ENCODE assay signal across 31 cellular contexts in the genomic region with DNA sequence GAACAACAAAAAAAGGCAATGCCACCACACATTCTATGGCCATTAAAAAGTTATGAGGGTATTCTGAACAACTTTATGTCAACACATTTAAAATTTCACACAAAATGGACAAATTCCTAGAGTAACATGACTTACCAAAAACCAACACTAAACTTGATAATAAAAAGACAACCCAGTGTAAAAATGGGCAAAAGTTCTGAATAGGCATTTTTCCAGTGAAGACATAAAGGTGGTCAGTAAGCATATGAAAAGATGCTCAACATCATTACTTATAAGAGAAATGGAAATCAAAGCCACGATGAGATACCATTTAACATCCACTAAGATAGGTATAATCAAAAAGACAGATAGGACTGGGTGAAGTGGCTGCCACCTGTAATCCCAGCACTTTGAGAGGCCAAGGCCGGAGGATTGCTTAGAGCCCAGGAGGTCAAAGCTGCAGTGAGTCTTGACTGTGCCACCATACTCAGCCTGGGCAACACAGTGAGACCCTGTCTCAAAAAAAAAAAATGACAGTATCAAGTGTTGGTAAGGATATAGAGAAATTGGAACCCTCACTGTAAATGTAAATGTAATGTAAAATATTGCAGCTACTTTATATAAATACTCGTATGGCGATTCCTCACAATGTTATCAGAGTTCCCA.
"Had no signal": no experiment of that assay in that cellular context is flagged by ENCODE, and none has a peak within 500 bp of the region (broad histone marks: within the 10 kb centered on the region; RNA-seq: fewer than 3 reads in every experiment).

No MANE protein-coding gene starts in this region.

- H3K4me1 Mint-ChIP-seq: neural progenitor cell had no signal

- H3K4me1 ChIP-seq: neural progenitor cell, parathyroid adenoma, testis, tibial artery, upper lobe of right lung, uterus had no signal

- H3K4me2 ChIP-seq: neural progenitor cell, smooth muscle cell had no signal

- H3K9me3 ChIP-seq: ovary, psoas muscle, suprapubic skin, testis, transverse colon, upper lobe of right lung, uterus had no signal

- DNase-seq: natural killer cell; occipital lobe; ovary; posterior cingulate gyrus; psoas muscle; right cardiac atrium; spleen; stimulated activated CD4-positive, alpha-beta T cell treated with anti-CD3 and anti-CD28 coated beads, Interleukin-12 subunit alpha, Interleukin-12 subunit beta, amount 100 ng/mL, for 4 hours; stimulated activated CD4-positive, alpha-beta T cell treated with anti-CD3 and anti-CD28 coated beads, Interleukin-1b, Interleukin-23, amount 100 ng/mL, for 48 hours; stimulated activated CD4-positive, alpha-beta T cell treated with anti-CD3 and anti-CD28 coated beads, Interleukin-4, amount 100 ng/mL, for 1 hour; stimulated activated CD4-positive, alpha-beta T cell treated with anti-CD3 and anti-CD28 coated beads, Interleukin-4, amount 100 ng/mL, for 4 hours; stimulated activated CD8-positive, alpha-beta memory T cell treated with anti-CD3 and anti-CD28 coated beads, Interleukin-4, amount 100 ng/mL, for 48 hours; stimulated activated naive CD4-positive, alpha-beta T cell; stimulated activated naive CD8-positive, alpha-beta T cell treated with anti-CD3 and anti-CD28 coated beads, Interleukin-15, amount 100 ng/mL, for 72 hours; stimulated activated naive CD8-positive, alpha-beta T cell treated with anti-CD3 and anti-CD28 coated beads, Interleukin-15, Interleukin-2, amounts not matched to agents 100 U/mL and 50 U/mL, for 24 hours; substantia nigra; testis; tibial artery; transverse colon; upper lobe of right lung; uterus had no signal

- H3K27me3 ChIP-seq: neural progenitor cell, ovary, spleen, suprapubic skin, testis, tibial artery, transverse colon, upper lobe of right lung, uterus had no signal

- H3K36me3 ChIP-seq: neural progenitor cell, ovary, spleen, suprapubic skin, tibial artery, transverse colon, upper lobe of right lung, uterus had no signal

- H3K9ac ChIP-seq: neural progenitor cell, parathyroid adenoma had no signal

- H3K27ac ChIP-seq: neural progenitor cell, ovary, parathyroid adenoma, psoas muscle, skin epidermis, spleen, suprapubic skin, testis, tibial artery, transverse colon, upper lobe of right lung, uterus had no signal

- H3K79me2 ChIP-seq: parathyroid adenoma had no signal

- H3K27me3 Mint-ChIP-seq: progenitor cell of endocrine pancreas; stimulated activated memory B cell treated with anti-CD40 and anti-IgM and Interleukin-4, amounts not matched to agents 10 μg/mL and 1 μg/mL and 100 μg/mL, for 72 hours; stimulated activated naive CD8-positive, alpha-beta T cell treated with anti-CD3 and anti-CD28 coated beads, Interleukin-15, amount 100 ng/mL, for 72 hours; type B pancreatic cell had no signal

- H3K9me3 Mint-ChIP-seq: natural killer cell; stimulated activated memory B cell treated with anti-CD40 and anti-IgM and Interleukin-4, amounts not matched to agents 10 μg/mL and 1 μg/mL and 100 μg/mL, for 72 hours; stimulated activated naive CD8-positive, alpha-beta T cell treated with anti-CD3 and anti-CD28 coated beads, Interleukin-15, amount 100 ng/mL, for 72 hours had no signal

- H2AFZ ChIP-seq: neural progenitor cell, parathyroid adenoma had no signal

- H3K27ac Mint-ChIP-seq: natural killer cell; nephron; neural progenitor cell; progenitor cell of endocrine pancreas; stimulated activated memory B cell treated with anti-CD40 and anti-IgM and Interleukin-4, amounts not matched to agents 10 μg/mL and 1 μg/mL and 100 μg/mL, for 72 hours; stimulated activated naive CD8-positive, alpha-beta T cell treated with anti-CD3 and anti-CD28 coated beads, Interleukin-15, amount 100 ng/mL, for 72 hours; type B pancreatic cell had no signal

- ATAC-seq: natural killer cell; psoas muscle; right cardiac atrium; sciatic nerve; stimulated activated memory B cell treated with anti-CD40 and anti-IgM and Interleukin-4, amounts not matched to agents 10 μg/mL and 1 μg/mL and 100 μg/mL, for 72 hours; stimulated activated naive CD8-positive, alpha-beta T cell treated with anti-CD3 and anti-CD28 coated beads, Interleukin-15, amount 100 ng/mL, for 72 hours; stimulated activated naive CD8-positive, alpha-beta T cell treated with anti-CD3 and anti-CD28 coated beads, Interleukin-15, Interleukin-2, amounts not matched to agents 100 U/mL and 50 U/mL, for 24 hours; upper lobe of right lung had no signal

- H3K4me3 Mint-ChIP-seq: natural killer cell; nephron; neural progenitor cell; stimulated activated memory B cell treated with anti-CD40 and anti-IgM and Interleukin-4, amounts not matched to agents 10 μg/mL and 1 μg/mL and 100 μg/mL, for 72 hours; stimulated activated naive CD8-positive, alpha-beta T cell treated with anti-CD3 and anti-CD28 coated beads, Interleukin-15, amount 100 ng/mL, for 72 hours; type B pancreatic cell had no signal

- H3K36me3 Mint-ChIP-seq: natural killer cell; stimulated activated memory B cell treated with anti-CD40 and anti-IgM and Interleukin-4, amounts not matched to agents 10 μg/mL and 1 μg/mL and 100 μg/mL, for 72 hours had no signal

- H3K4me3 ChIP-seq: neural progenitor cell, ovary, psoas muscle, skin epidermis, smooth muscle cell, spleen, suprapubic skin, testis, tibial artery, transverse colon, upper lobe of right lung, uterus had no signal
